Comparison of ENCODE assay signal across 27 cellular contexts in the genomic region with DNA sequence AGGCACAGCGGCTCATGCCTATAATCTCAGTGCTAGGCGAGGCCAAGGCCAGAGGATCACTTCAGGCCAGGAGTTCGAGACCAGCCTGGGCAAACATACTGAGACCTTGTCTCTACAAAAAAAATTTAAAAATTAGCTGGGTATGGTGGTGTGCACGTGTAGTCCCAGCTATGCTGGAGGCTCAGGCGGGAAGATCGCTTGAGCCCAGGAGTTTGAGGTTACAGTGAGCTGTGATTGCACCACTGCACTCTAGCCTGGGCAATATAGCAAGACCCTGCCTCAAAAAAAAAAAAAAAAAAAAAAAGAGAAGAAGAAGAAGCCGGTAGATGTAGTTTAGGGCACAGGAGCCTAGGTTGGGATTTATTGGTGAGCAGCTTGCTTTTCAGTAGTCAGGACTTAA.
"Had no signal": no experiment of that assay in that cellular context is flagged by ENCODE, and none has a peak within 500 bp of the region (broad histone marks: within the 10 kb centered on the region; RNA-seq: fewer than 3 reads in every experiment).

No MANE protein-coding gene starts in this region.

- H3K4me3 ChIP-seq: esophagus muscularis mucosa, gastrocnemius medialis, heart left ventricle had no signal

- ATAC-seq: activated CD4-positive, alpha-beta T cell treated with anti-CD3 and anti-CD28 coated beads for 36 hours; activated CD8-positive, alpha-beta memory T cell treated with anti-CD3 and anti-CD28 coated beads, Interleukin-2, amount 10 ng/mL, durations not matched to agents 7 days and 5 days; activated CD8-positive, alpha-beta T cell treated with anti-CD3 and anti-CD28 coated beads, Interleukin-2, amount 10 ng/mL, durations not matched to agents 7 days and 5 days; activated naive CD4-positive, alpha-beta T cell treated with anti-CD3 and anti-CD28 coated beads, Interleukin-2, amount 50 U/mL, for 72 hours; effector memory CD8-positive, alpha-beta T cell; foreskin keratinocyte; gastrocnemius medialis; heart left ventricle had no signal

- H3K36me3 ChIP-seq: gastrocnemius medialis had no signal

- H3K27me3 ChIP-seq: brain microvascular endothelial cell, esophagus muscularis mucosa, foreskin keratinocyte, gastrocnemius medialis, heart left ventricle had no signal

- H3K27ac ChIP-seq: brain microvascular endothelial cell, esophagus muscularis mucosa, foreskin keratinocyte, gastrocnemius medialis, heart left ventricle had no signal

- FAIRE-seq: astrocyte, bronchial epithelial cell had no signal

- DNase-seq: activated CD4-positive, alpha-beta T cell treated with anti-CD3 and anti-CD28 coated beads for 36 hours; activated CD4-positive, alpha-beta T cell treated with anti-CD3 and anti-CD28 coated beads, Interleukin-2, amount 10 ng/mL, durations not matched to agents 24 days and 14 days; activated CD4-positive, CD25-positive, alpha-beta regulatory T cell; activated CD4-positive, CD25-positive, alpha-beta regulatory T cell treated with anti-CD3 and anti-CD28 coated beads, Interleukin-2, amount 50 U/mL, for 72 hours; activated CD8-positive, alpha-beta memory T cell treated with anti-CD3 and anti-CD28 coated beads, Interleukin-2, amount 10 ng/mL, durations not matched to agents 7 days and 5 days; activated CD8-positive, alpha-beta memory T cell treated with anti-CD3 and anti-CD28 coated beads, Interleukin-2, amount 50 U/mL, for 4 hours; activated CD8-positive, alpha-beta T cell treated with anti-CD3 and anti-CD28 coated beads, Interleukin-2, amount 10 ng/mL, durations not matched to agents 7 days and 5 days; activated effector memory CD4-positive, alpha-beta T cell treated with anti-CD3 and anti-CD28 coated beads, Interleukin-2, amount 50 U/mL, for 16 hours; activated naive CD4-positive, alpha-beta T cell treated with anti-CD3 and anti-CD28 coated beads, Interleukin-2, amount 10 ng/mL, durations not matched to agents 7 days and 5 days; activated naive CD8-positive, alpha-beta T cell treated with anti-CD3 and anti-CD28 coated beads, Interleukin-2, amount 10 ng/mL, durations not matched to agents 7 days and 5 days; activated T-cell treated with anti-CD3 and anti-CD28 coated beads, Interleukin-2, amount 50 U/mL, for 1 hour; activated T-cell treated with anti-CD3 and anti-CD28 coated beads, Interleukin-2, amount 50 U/mL, for 48 hours; brain microvascular endothelial cell; cortex of kidney; dermis blood vessel endothelial cell; effector CD4-positive, alpha-beta T cell; effector memory CD8-positive, alpha-beta T cell; erythroblast; foreskin keratinocyte; gastrocnemius medialis; glutamatergic neuron; heart left ventricle; T-helper 2 cell had no signal

- H3K9me3 ChIP-seq: esophagus muscularis mucosa, gastrocnemius medialis, heart left ventricle had no signal

- H3K4me1 ChIP-seq: gastrocnemius medialis had no signal
